In genomic region chr7:38374507-38374906, GRCh38 we compare ENCODE assay signal across 8 cellular contexts.
DNase-seq lines count a peak whose midpoint lies in the region; ATAC-seq and TF ChIP-seq lines count a peak whose summit lies in the region.

No MANE protein-coding gene starts in this region.

- no peak overlapping the region for H2AFZ ChIP-seq in fibroblast of lung (ENCODE audit: low read length)

- no peaks in the 10 kb centered on the region for H3K79me2 ChIP-seq in fibroblast of lung (ENCODE audit: control insufficient read depth, insufficient read depth, low read length)

- H3K4me1 ChIP-seq in fibroblast of lung (ENCODE audit: control insufficient read depth, extremely low read depth, insufficient read depth, low read length), result no peaks in the 10 kb centered on the region

- no peaks in the 10 kb centered on the region for H3K9me3 ChIP-seq in fibroblast of lung (ENCODE audit: control insufficient read depth, insufficient read depth, low read depth, low read length)

- H4K20me1 ChIP-seq in fibroblast of lung (ENCODE audit: control insufficient read depth, extremely low read depth, insufficient read depth, low read length), result no peaks in the 10 kb centered on the region

- H3K36me3 ChIP-seq in fibroblast of lung (ENCODE audit: control insufficient read depth, insufficient read depth, low read length), result no peaks in the 10 kb centered on the region

- peak; percentile 52 to 66 for TF ChIP-seq CTCF in fibroblast of lung (conservative IDR thresholded peaks at IDR 0.05 in 1 of 2, IDR thresholded peaks at IDR 0.05 in 1 of 2; ENCODE audit: low read depth in 1 of 2, low read length in 2 of 2)

- no peak overlapping the region for H3K9ac ChIP-seq in fibroblast of lung (ENCODE audit: insufficient read depth, low read length)

- no peaks in the 10 kb centered on the region for H3K27me3 ChIP-seq in fibroblast of lung (ENCODE audit: control insufficient read depth, insufficient read depth, low read length)

- ATAC-seq in GM18861 (IDR thresholded peaks at IDR 0.05; ENCODE audit: unreplicated experiment) (no peak), HG02623 (IDR thresholded peaks at IDR 0.05; ENCODE audit: unreplicated experiment) (no peak)

- no peak overlapping the region for H3K27ac ChIP-seq in fibroblast of lung (ENCODE audit: insufficient read depth, low read length)

- no peak overlapping the region for H3K4me2 ChIP-seq in fibroblast of lung (ENCODE audit: extremely low read depth, insufficient read depth, low read length)

- DNase-seq in A172 (ENCODE audit: low spot score) (peak; percentile 33), GDM1 (lab: John Stamatoyannopoulos, UW) (peak; percentile 27), Kasumi-1 (lab: John Stamatoyannopoulos, UW) (peak; percentile 76 to 78), fibroblast of lung (ENCODE audit: low read depth in 2 of 2) (peak; percentile 12 to 46), renal cortical epithelial cell (ENCODE audit: low read depth) (peak; percentile 36)
- DNase-seq in activated CD4-positive, alpha-beta T cell treated with anti-CD3 and anti-CD28 coated beads, Interleukin-2, amount 50 U/mL, for 4 hours, result peak; percentile 53 to 67

- no peak overlapping the region for H3K4me3 ChIP-seq in fibroblast of lung (replicated peaks in 1 of 4; ENCODE audit: control extremely low read depth in 1 of 4, insufficient read depth in 1 of 4, low read depth in 3 of 4, low read length in 4 of 4)

Comparison
In these comparisons a context has a peak if more than half of its experiments do, and no peak if none do; other contexts are left out.
1. DNase-seq: peak in every context shown above with its lines; median percentile 77 in Kasumi-1; 60 in activated CD4-positive, alpha-beta T cell treated with anti-CD3 and anti-CD28 coated beads, Interleukin-2, amount 50 U/mL, for 4 hours; 36 in renal cortical epithelial cell; 33 in A172; 29 in fibroblast of lung; 27 in GDM1.